In the genomic region with DNA sequence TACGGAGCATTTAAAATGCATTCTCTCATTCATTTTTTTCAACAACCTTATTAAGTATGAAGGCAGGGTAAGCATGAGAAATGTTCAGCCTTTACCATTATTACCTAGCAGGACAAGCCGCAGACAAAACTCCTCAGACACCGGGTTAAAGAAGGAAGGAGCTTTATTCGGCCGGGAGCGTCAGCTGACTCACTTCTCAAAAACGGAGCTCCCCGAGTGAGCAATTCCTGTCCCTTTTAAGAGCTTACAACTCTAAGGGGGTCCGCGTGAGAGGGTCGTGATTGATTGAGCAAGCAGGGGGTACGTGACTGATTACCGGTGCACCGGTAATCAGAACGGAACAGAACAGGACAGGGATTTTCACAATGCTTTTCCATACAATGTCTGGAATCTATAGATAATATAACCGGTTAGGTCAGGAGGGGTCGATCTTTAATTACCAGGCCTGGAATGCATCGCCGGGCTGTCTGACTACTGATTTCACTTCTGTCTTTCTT, we compare ENCODE assay signal across 8 cellular contexts. TPM values are rescaled to one million over a fixed set of nuclear protein-coding genes. Genes with fewer than 3 reads are reported as not detected.
A peak's percentile ranks its signal among the peaks of the same experiment; 100 is the strongest.
DNase-seq lines count a peak whose midpoint lies in the region; ATAC-seq and TF ChIP-seq lines count a peak whose summit lies in the region.
"Not testable (repeated sequence)": the region's sequence is repeated elsewhere in the genome, so short reads cannot be mapped to it uniquely, and the experiment has no call there.

No MANE protein-coding gene starts in this region.

- TF ChIP-seq CTCF in SU-DHL-6 (IDR thresholded peaks at IDR 0.05; ENCODE audit: insufficient read depth, low read length, poor library complexity, severe bottlenecking); foreskin keratinocyte (conservative IDR thresholded peaks at IDR 0.05); thoracic aorta (IDR thresholded peaks at IDR 0.05): not testable (repeated sequence)

- POLR2A ChIA-PET in naive thymus-derived CD4-positive, alpha-beta T cell (lab: Charles Lee): interaction anchor here (0.9 to 1.9 kb wide), 6 partner anchors 14 to 323 kb away, joined by 3 to 10 read pairs (median 4); a partner anchor contains a TSS

- peaks cover 26 to 35% (median 30%) of the 10 kb centered on the region in 3 donors for H3K4me1 Mint-ChIP-seq in IgD-negative memory B cell
- H3K4me1 Mint-ChIP-seq in naive thymus-derived CD4-positive, alpha-beta T cell: peaks cover 19 to 46% (median 35%) of the 10 kb centered on the region in 7 donors

- H3K4me3 ChIP-seq in SU-DHL-6 (ENCODE audit: insufficient read depth, low read length, poor library complexity, severe bottlenecking) (peak overlapping the region; percentile 66), adipocyte (ENCODE audit: low read length) (peak overlapping the region; percentile 96), thoracic aorta (peak overlapping the region; percentile 93)
- peak overlapping the region; percentile 88 for H3K4me3 ChIP-seq in naive thymus-derived CD4-positive, alpha-beta T cell (ENCODE audit: low read length)

- H3K9me3 Mint-ChIP-seq in IgD-negative memory B cell; naive thymus-derived CD4-positive, alpha-beta T cell: not testable (repeated sequence)

- H3K4me3 Mint-ChIP-seq in IgD-negative memory B cell: peak overlapping the region; percentile 97 to 99 (median 98)
- peak overlapping the region; percentile 90 to 99 (median 96) for H3K4me3 Mint-ChIP-seq in naive thymus-derived CD4-positive, alpha-beta T cell

- CTCF ChIA-PET in naive thymus-derived CD4-positive, alpha-beta T cell (lab: Charles Lee): interaction anchor here (1.0 to 1.3 kb wide), 2 partner anchors 157 to 158 kb away, joined by 3 to 4 read pairs; no protein-coding TSS in a partner anchor

- not testable (repeated sequence) for H3K9me2 ChIP-seq in SU-DHL-6 (replicated peaks; ENCODE audit: insufficient read depth, low read length)

- intact Hi-C loops in naive thymus-derived CD4-positive, alpha-beta T cell (cut with micrococcal nuclease): loop anchor here (1.0 to 5.0 kb wide), 12 partner anchors 51 to 845 kb away; a partner anchor contains a TSS

- H2AFZ ChIP-seq in SU-DHL-6 (ENCODE audit: low read depth, low read length, severe bottlenecking): peak overlapping the region; percentile 84

- H3K4me2 ChIP-seq in SU-DHL-6 (ENCODE audit: low read depth, low read length, poor library complexity, severe bottlenecking): peak overlapping the region; percentile 91

- not testable (repeated sequence) for H4K20me1 ChIP-seq in SU-DHL-6 (ENCODE audit: low read depth, low read length)

- not testable (repeated sequence) for H3K36me3 ChIP-seq in SU-DHL-6 (ENCODE audit: low read length); adipocyte (ENCODE audit: control insufficient read depth, insufficient read depth, low read length, severe bottlenecking); thoracic aorta
- peaks cover 0 to 14% (median 0%) of the 10 kb centered on the region in 3 experiments for H3K36me3 ChIP-seq in naive thymus-derived CD4-positive, alpha-beta T cell (ENCODE audit: control insufficient read depth in 2 of 3, insufficient read depth in 3 of 3, low read length in 3 of 3)

- peak overlapping the region; percentile 72 for H3K9ac ChIP-seq in SU-DHL-6 (ENCODE audit: low read length)
- peak overlapping the region; percentile 96 for H3K9ac ChIP-seq in adipocyte (ENCODE audit: low read length)

- DNase-seq in Daoy (ENCODE audit: low read depth): peak; percentile 49
- peak; percentile 48 for DNase-seq in adipocyte (ENCODE audit: low read depth)
- not testable (repeated sequence) for DNase-seq in foreskin keratinocyte; naive thymus-derived CD4-positive, alpha-beta T cell; thoracic aorta (ENCODE audit: low spot score)

- ATAC-seq in GM21737 (IDR thresholded peaks at IDR 0.05; ENCODE audit: unreplicated experiment) (peak; percentile 11), foreskin keratinocyte (peak; percentile 38)
- peak; percentile 29 for ATAC-seq in naive thymus-derived CD4-positive, alpha-beta T cell
- not testable (repeated sequence) for ATAC-seq in thoracic aorta (ENCODE audit: insufficient number of reproducible peaks, low FRiP score, low read depth)

- H3K4me1 ChIP-seq in adipocyte (ENCODE audit: control insufficient read depth, insufficient read depth, low read length): peaks cover 38% of the 10 kb centered on the region
- not testable (repeated sequence) for H3K4me1 ChIP-seq in foreskin keratinocyte
- peaks cover 12 to 14% of the 10 kb centered on the region in 2 donors for H3K4me1 ChIP-seq in naive thymus-derived CD4-positive, alpha-beta T cell (ENCODE audit: control insufficient read depth in 2 of 2, insufficient read depth in 2 of 2, low read length in 2 of 2)
- peaks cover 14 to 17% of the 10 kb centered on the region in 2 donors for H3K4me1 ChIP-seq in thoracic aorta (ENCODE audit: control insufficient read depth in 1 of 2, low read depth in 2 of 2)

- peak overlapping the region; percentile 96 to 98 (median 98) for H3K27ac Mint-ChIP-seq in IgD-negative memory B cell
- peak overlapping the region; percentile 82 to 96 (median 93) for H3K27ac Mint-ChIP-seq in naive thymus-derived CD4-positive, alpha-beta T cell

- not testable (repeated sequence) for H3K36me3 Mint-ChIP-seq in IgD-negative memory B cell; naive thymus-derived CD4-positive, alpha-beta T cell

- not testable (repeated sequence) for H3K79me2 ChIP-seq in SU-DHL-6 (ENCODE audit: insufficient read depth, low read length)

- H3K27me3 Mint-ChIP-seq in IgD-negative memory B cell; naive thymus-derived CD4-positive, alpha-beta T cell: not testable (repeated sequence)

- H3K27ac ChIP-seq in SU-DHL-6 (ENCODE audit: low read depth, low read length): not testable (repeated sequence)
- H3K27ac ChIP-seq in foreskin keratinocyte: peak overlapping the region; percentile 81
- peak overlapping the region; percentile 75 for H3K27ac ChIP-seq in naive thymus-derived CD4-positive, alpha-beta T cell (ENCODE audit: low read depth, low read length)
- peak overlapping the region; percentile 46 to 61 for H3K27ac ChIP-seq in thoracic aorta

- H3K27me3 ChIP-seq in SU-DHL-6 (ENCODE audit: low read length); adipocyte (replicated peaks; ENCODE audit: control insufficient read depth, insufficient read depth, low read length); foreskin keratinocyte; naive thymus-derived CD4-positive, alpha-beta T cell (ENCODE audit: control insufficient read depth in 2 of 2, insufficient read depth in 2 of 2, low read length in 2 of 2); thoracic aorta (replicated peaks; ENCODE audit: insufficient read depth): not testable (repeated sequence)

- H3F3A ChIP-seq in SU-DHL-6 (ENCODE audit: insufficient read depth): peaks cover 10% of the 10 kb centered on the region

- H3K9me3 ChIP-seq in SU-DHL-6 (ENCODE audit: insufficient read depth, low read length); adipocyte (ENCODE audit: control insufficient read depth, low read length); naive thymus-derived CD4-positive, alpha-beta T cell (ENCODE audit: control insufficient read depth in 2 of 3, low read length in 3 of 3); thoracic aorta: not testable (repeated sequence)

RNA-seq across cellular contexts. Expression of a gene that starts 0.5 kb away (rescaled TPM):
- 22.7 and 25.9 TPM in 2 replicates for total RNA-seq in Daoy (2014; rRNA removed; shearing (Covaris generic))
- polyA plus RNA-seq in IgD-negative memory B cell: 51.9 TPM
- total RNA-seq in foreskin keratinocyte: 24.2 and 27.0 TPM in 2 replicates
- 24.8 and 25.0 TPM in 2 replicates for polyA plus RNA-seq in foreskin keratinocyte
- 10 to 100 TPM; 15.4 to 30.9 (median 20.0) TPM for total RNA-seq in naive thymus-derived CD4-positive, alpha-beta T cell
- 10 to 100 TPM; 27.3 to 38.4 TPM for polyA plus RNA-seq in naive thymus-derived CD4-positive, alpha-beta T cell
- total RNA-seq in thoracic aorta: 10 to 100 TPM; 24.6 to 25.3 TPM

RNA-seq across cellular contexts. Expression of a gene that starts 24.2 kb away (rescaled TPM):
- total RNA-seq in Daoy (2014; rRNA removed; shearing (Covaris generic)): 20.9 and 21.8 TPM in 2 replicates
- not detected for polyA plus RNA-seq in IgD-negative memory B cell
- total RNA-seq in foreskin keratinocyte: 73.5 and 87.8 TPM in 2 replicates
- 90.1 and 110 TPM in 2 replicates for polyA plus RNA-seq in foreskin keratinocyte
- 1 to 10 TPM in 1 of 5 experiments, under 1 TPM in 2, not detected in 2; 0.35 to 2.0 (median 0.60) TPM for total RNA-seq in naive thymus-derived CD4-positive, alpha-beta T cell
- polyA plus RNA-seq in naive thymus-derived CD4-positive, alpha-beta T cell: 1 to 10 TPM in 1 of 2 donors, under 1 TPM in 1; 0.87 to 1.3 TPM
- 10 to 100 TPM; 66.9 to 74.7 TPM for total RNA-seq in thoracic aorta

RNA-seq across cellular contexts. Expression of a gene that starts 55.0 kb away (rescaled TPM):
- total RNA-seq in Daoy (2014; rRNA removed; shearing (Covaris generic)): 20.2 and 25.7 TPM in 2 replicates
- polyA plus RNA-seq in IgD-negative memory B cell (53.4 TPM), foreskin keratinocyte (44.5 and 47.9 TPM in 2 replicates)
- total RNA-seq in foreskin keratinocyte (55.5 and 63.0 TPM in 2 replicates), thoracic aorta (10 to 100 TPM; 65.8 to 73.6 TPM)
- 10 to 100 TPM; 50.5 to 66.0 (median 60.6) TPM for total RNA-seq in naive thymus-derived CD4-positive, alpha-beta T cell
- polyA plus RNA-seq in naive thymus-derived CD4-positive, alpha-beta T cell: 10 to 100 TPM; 45.8 to 72.0 TPM
